Comparison of ENCODE assay signal across 8 cellular contexts in genomic region chr2:63544017-63544627, GRCh38. TPM values are rescaled to one million over a fixed set of nuclear protein-coding genes. Genes with fewer than 3 reads are reported as not detected.
DNase-seq lines count a peak whose midpoint lies in the region; ATAC-seq and TF ChIP-seq lines count a peak whose summit lies in the region.
"Had no signal": no experiment of that assay in that cellular context is flagged by ENCODE, and none has a peak within 500 bp of the region (broad histone marks: within the 10 kb centered on the region; RNA-seq: fewer than 3 reads in every experiment).

No MANE protein-coding gene starts in this region.

- H3K27ac ChIP-seq in body of pancreas: no peak overlapping the region

- no peaks in the 10 kb centered on the region for H3K27me3 ChIP-seq in body of pancreas

- no peaks in the 10 kb centered on the region for H3K9me3 Mint-ChIP-seq in nephron progenitor cell

- no peaks in the 10 kb centered on the region for H3K4me1 ChIP-seq in body of pancreas

- WGBS in body of pancreas, 2 donors: 94 to 100% methylated on average over 1 of the region's 1 CpG

- no peaks in the 10 kb centered on the region for H3K4me1 Mint-ChIP-seq in nephron progenitor cell

- no peak overlapping the region for H3K4me3 ChIP-seq in body of pancreas

- no peak overlapping the region for H3K27ac Mint-ChIP-seq in nephron progenitor cell

- peak; percentile 15 to 43 (median 33) for TF ChIP-seq CTCF in body of pancreas (IDR thresholded peaks at IDR 0.05)
- TF ChIP-seq CTCF in nephron progenitor cell (IDR thresholded peaks at IDR 0.05): peak; percentile 32

- intact Hi-C loops in body of pancreas (cut with DNase I): no loop called here

- H3K4me3 Mint-ChIP-seq in nephron progenitor cell: no peak overlapping the region

- H3K36me3 Mint-ChIP-seq in nephron progenitor cell (ENCODE audit: low read depth): no peaks in the 10 kb centered on the region

- ATAC-seq in body of pancreas: no peak
- no peak for ATAC-seq in HG03097 (IDR thresholded peaks at IDR 0.05; ENCODE audit: low FRiP score, unreplicated experiment)

- in situ Hi-C loops in G401 (cut with HindIII; ENCODE audit: low sequenced_read_pairs): no loop called here

- TF ChIP-seq POLR2A in body of pancreas (IDR thresholded peaks at IDR 0.05): no peak

- DNase-seq in G401 (ENCODE audit: low spot score): peak; percentile 9
- DNase-seq in LoVo (ENCODE audit: low spot score): peak; percentile 13
- no peak for DNase-seq in body of pancreas
- no peak for DNase-seq in nephron progenitor cell
- DNase-seq in activated naive CD4-positive, alpha-beta T cell (lab: John Stamatoyannopoulos, UW): no peak
- DNase-seq in SHP77 (lab: John Stamatoyannopoulos, UW): no peak
- DNase-seq: activated effector memory CD4-positive, alpha-beta T cell treated with Interleukin-2 at 50 U/mL for 16 hours had no signal

- H3K27me3 Mint-ChIP-seq in nephron progenitor cell (ENCODE audit: low read depth, poor library complexity): no peaks in the 10 kb centered on the region

- no peaks in the 10 kb centered on the region for H3K36me3 ChIP-seq in body of pancreas (replicated peaks in 1 of 2; ENCODE audit: insufficient read depth in 1 of 2, low read depth in 2 of 2)

- H3K9me3 ChIP-seq in body of pancreas: no peaks in the 10 kb centered on the region

RNA-seq across cellular contexts. Expression of gene WDPCP, which starts 44.2 kb away (rescaled TPM):
- total RNA-seq in G401 (2014; rRNA removed; shearing (Covaris generic)): 13.8 and 15.3 TPM in 2 replicates
- 1 to 10 TPM; 6.9 to 8.3 TPM for total RNA-seq in body of pancreas

RNA-seq across cellular contexts. Expression of gene MDH1, which starts 44.6 kb away (rescaled TPM):
- 510 and 523 TPM in 2 replicates for total RNA-seq in G401 (2014; rRNA removed; shearing (Covaris generic))
- 10 to 100 TPM; 61.2 to 93.9 TPM for total RNA-seq in body of pancreas

Comparison
In these comparisons a context has a peak if more than half of its experiments do, and no peak if none do; other contexts are left out.
1. DNase-seq: peak in G401 (single experiment) and LoVo (single experiment); none in body of pancreas (0 of 4), nephron progenitor cell (single experiment), activated naive CD4-positive, alpha-beta T cell (0 of 4) and SHP77 (0 of 2).